Comparison of ENCODE assay signal across 10 cellular contexts in genomic region chr3:48502728-48503168, GRCh38. TPM values are rescaled to one million over a fixed set of nuclear protein-coding genes. Genes with fewer than 3 reads are reported as not detected.
DNase-seq lines count a peak whose midpoint lies in the region; ATAC-seq and TF ChIP-seq lines count a peak whose summit lies in the region.
"Had no signal": no experiment of that assay in that cellular context is flagged by ENCODE, and none has a peak within 500 bp of the region (broad histone marks: within the 10 kb centered on the region; RNA-seq: fewer than 3 reads in every experiment).

No MANE protein-coding gene starts in this region.

- H3K27ac ChIP-seq in BLaER1 (peak overlapping the region; percentile 86; the same call in 1 of the 2 replicates), VCaP (peak overlapping the region; percentile 77), ovary (peak overlapping the region; percentile 42 to 90)
- H3K27ac ChIP-seq: cardiac muscle cell had no signal

- in situ Hi-C loops in HAP-1 (cut with MboI; ENCODE audit: low sequenced_read_pairs), result no loop called here

- no peak for ATAC-seq in GM21381 (IDR thresholded peaks at IDR 0.05; ENCODE audit: unreplicated experiment)

- intact Hi-C loops in ovary (cut with DNase I), result no loop called here

- TF ChIP-seq POLR2A in ovary (IDR thresholded peaks at IDR 0.05), result no peak

- H3K27me3 ChIP-seq in BLaER1 (no peaks in the 10 kb centered on the region), ovary (no peaks in the 10 kb centered on the region), HAP-1 (ENCODE audit: low read depth) (no peaks in the 10 kb centered on the region)
- H3K27me3 ChIP-seq: cardiac muscle cell had no signal

- no peak for TF ChIP-seq EP300 in ovary (IDR thresholded peaks at IDR 0.05)

- H3K9ac ChIP-seq in BLaER1, result peak overlapping the region; percentile 80; the same call in 1 of the 2 replicates

- H3K4me3 ChIP-seq in BLaER1, result peak overlapping the region; percentile 74
- peak overlapping the region; percentile 83 for H3K4me3 ChIP-seq in fibroblast of villous mesenchyme (ENCODE audit: low read depth, low read length)
- H3K4me3 ChIP-seq in ovary, result peak overlapping the region; percentile 66
- no peak overlapping the region for H3K4me3 ChIP-seq in HAP-1

- H3K4me2 ChIP-seq in BLaER1, result peak overlapping the region; percentile 98

- WGBS in ovary, 3 donors, result 60 to 70% (median 65%) methylated on average over 5 to 6 of the region's 6 CpGs

- H3K9me3 ChIP-seq in BLaER1 (peaks cover 4% of the 10 kb centered on the region; the same call in 1 of the 2 replicates), ovary (no peaks in the 10 kb centered on the region), HAP-1 (0 out of 2 replicates have a peak, but pooled peaks cover 3% of the 10 kb centered on the region)

- TF ChIP-seq CTCF in VCaP (conservative IDR thresholded peaks at IDR 0.05) (no peak), fibroblast of villous mesenchyme (IDR thresholded peaks at IDR 0.05; ENCODE audit: insufficient read depth, low read depth, low read length) (no peak), ovary (IDR thresholded peaks at IDR 0.05) (no peak)

- DNase-seq in fibroblast of villous mesenchyme (ENCODE audit: low read depth) (no peak), ovary (peak; percentile 37 to 71 (median 64)), NCI-H2107 (lab: John Stamatoyannopoulos, UW) (no peak), HAP-1 (ENCODE audit: low spot score in 2 of 2) (no peak)
- DNase-seq in stimulated activated CD4-positive, alpha-beta T cell treated with anti-CD3 and anti-CD28 coated beads, Interleukin-15, amount 100 ng/mL, for 24 hours, result no peak
- DNase-seq: NCI-H146 had no signal

- peaks cover 56% of the 10 kb centered on the region for H3K4me1 ChIP-seq in BLaER1
- peaks cover 13% of the 10 kb centered on the region for H3K4me1 ChIP-seq in ovary (ENCODE audit: insufficient read depth)
- H3K4me1 ChIP-seq in HAP-1, result peaks cover 11% of the 10 kb centered on the region; the same call in 1 of the 2 replicates

- H4K20me1 ChIP-seq in BLaER1, result no peaks in the 10 kb centered on the region

- H3K36me3 ChIP-seq in BLaER1, result peaks cover 35% of the 10 kb centered on the region
- no peaks in the 10 kb centered on the region for H3K36me3 ChIP-seq in ovary
- no peaks in the 10 kb centered on the region for H3K36me3 ChIP-seq in HAP-1 (replicated peaks)
- H3K36me3 ChIP-seq: cardiac muscle cell had no signal

RNA-seq across cellular contexts. Expression of gene SHISA5, which starts 1.2 kb away (rescaled TPM):
- total RNA-seq in fibroblast of villous mesenchyme (113 and 121 TPM in 2 replicates), ovary (100 to 1,000 TPM in 5 of 7 donors, 10 to 100 TPM in 2; 62.5 to 150 (median 138) TPM)
- 100 to 1,000 TPM in 1 of 2 donors, 10 to 100 TPM in 1; 59.7 to 118 TPM for polyA plus RNA-seq in ovary

RNA-seq across cellular contexts. Expression of gene PFKFB4, which starts 53.9 kb away (rescaled TPM):
- total RNA-seq in fibroblast of villous mesenchyme (18.1 and 22.5 TPM in 2 replicates), ovary (1 to 10 TPM; 3.3 to 8.0 (median 5.6) TPM)
- polyA plus RNA-seq in ovary, result 1 to 10 TPM; 2.3 to 6.3 TPM

RNA-seq across cellular contexts. Expression of gene ATRIP, which starts 56.2 kb away (rescaled TPM):
- total RNA-seq in fibroblast of villous mesenchyme (5.5 and 7.8 TPM in 2 replicates), ovary (1 to 10 TPM; 3.9 to 7.9 (median 6.4) TPM)
- polyA plus RNA-seq in ovary, result 10 to 100 TPM in 1 of 2 donors, 1 to 10 TPM in 1; 6.4 to 11.4 TPM

Comparison
In these comparisons a context has a peak if more than half of its experiments do, and no peak if none do; other contexts are left out.
1. DNase-seq: peak in ovary (5 of 5); none in fibroblast of villous mesenchyme (single experiment), NCI-H2107 (single experiment), HAP-1 (0 of 2) and stimulated activated CD4-positive, alpha-beta T cell treated with anti-CD3 and anti-CD28 coated beads, Interleukin-15, amount 100 ng/mL, for 24 hours (single experiment).
2. Peak in every context shown above with its lines, with median percentiles within 50 percentile points of each other: H3K27ac ChIP-seq.